In genomic region chr18:13377496-13377895, GRCh38 we compare ENCODE assay signal across 9 cellular contexts.
DNase-seq lines count a peak whose midpoint lies in the region; TF ChIP-seq lines count a peak whose summit lies in the region.
"Had no signal": no experiment of that assay in that cellular context is flagged by ENCODE, and none has a peak within 500 bp of the region (broad histone marks: within the 10 kb centered on the region; RNA-seq: fewer than 3 reads in every experiment).

No MANE protein-coding gene starts in this region.

- peak overlapping the region; percentile 59 to 80 (median 68); a peak in 18 of 22 replicates for H3K9ac ChIP-seq in BLaER1 treated with 17β-estradiol and CSF1 and Interleukin-3, amounts not matched to agents 10 nM and 100 nM

- peaks cover 0 to 16% (median 0%) of the 10 kb centered on the region in 11 experiments; a peak in 3 of 22 replicates for H3K27me3 ChIP-seq in BLaER1 treated with 17β-estradiol and CSF1 and Interleukin-3, amounts not matched to agents 10 nM and 100 nM
- H3K27me3 ChIP-seq in kidney epithelial cell (ENCODE audit: control insufficient read depth, insufficient read depth, low read length), result no peaks in the 10 kb centered on the region
- no peaks in the 10 kb centered on the region for H3K27me3 ChIP-seq in Caco-2 (replicated peaks; ENCODE audit: control insufficient read depth, insufficient read depth, low read length)

- intact Hi-C loops in Caco-2 (cut with micrococcal nuclease; ENCODE audit: unreplicated experiment), result no loop called here

- peak overlapping the region in 6 of 10 experiments; percentile 33 to 53 (median 42); a peak in 5 of 20 replicates for H3K4me3 ChIP-seq in BLaER1 treated with 17β-estradiol and CSF1 and Interleukin-3, amounts not matched to agents 10 nM and 100 nM
- H3K4me3 ChIP-seq in kidney epithelial cell (ENCODE audit: low read depth, low read length) (no peak overlapping the region), Caco-2 (ENCODE audit: low read depth, low read length) (no peak overlapping the region)

- POLR2A ChIA-PET in Caco-2 (lab: Charles Lee), result no interaction called here

- no peaks in the 10 kb centered on the region for H3K36me3 Mint-ChIP-seq in Caco-2 (ENCODE audit: insufficient read depth, unreplicated experiment)
- H3K36me3 Mint-ChIP-seq: immature natural killer cell had no signal

- no peaks in the 10 kb centered on the region for H3K4me1 Mint-ChIP-seq in Caco-2 (ENCODE audit: low read depth, unreplicated experiment)

- peak overlapping the region; percentile 70 to 85 (median 82); a peak in 21 of 22 replicates for H3K27ac ChIP-seq in BLaER1 treated with 17β-estradiol and CSF1 and Interleukin-3, amounts not matched to agents 10 nM and 100 nM
- no peak overlapping the region for H3K27ac ChIP-seq in substantia nigra (ENCODE audit: low read depth, low read length, poor library complexity, severe bottlenecking)

- H3K9me3 ChIP-seq in BLaER1 treated with 17β-estradiol and CSF1 and Interleukin-3, amounts not matched to agents 10 nM and 100 nM (replicated peaks in 1 of 11), result no peaks in the 10 kb centered on the region
- H3K9me3 ChIP-seq in Caco-2, result no peaks in the 10 kb centered on the region

- H3K27me3 Mint-ChIP-seq in Caco-2 (ENCODE audit: insufficient read depth, unreplicated experiment), result peaks cover 10% of the 10 kb centered on the region

- no peak overlapping the region for H3K4me3 Mint-ChIP-seq in Caco-2 (ENCODE audit: unreplicated experiment)
- H3K4me3 Mint-ChIP-seq: immature natural killer cell had no signal

- TF ChIP-seq CTCF in kidney epithelial cell (IDR thresholded peaks at IDR 0.05; ENCODE audit: insufficient read depth, low read length, poor library complexity, severe bottlenecking) (no peak), Caco-2 (IDR thresholded peaks at IDR 0.05; ENCODE audit: insufficient read depth in 1 of 2, low read depth in 1 of 2, low read length in 1 of 2, severe bottlenecking in 1 of 2, unreplicated experiment in 1 of 2) (no peak)

- peaks cover 84 to 100% (median 98%) of the 10 kb centered on the region in 10 experiments for H3K4me1 ChIP-seq in BLaER1 treated with 17β-estradiol and CSF1 and Interleukin-3, amounts not matched to agents 10 nM and 100 nM
- no peaks in the 10 kb centered on the region for H3K4me1 ChIP-seq in Caco-2

- BruUV-seq in Caco-2 (replicated peaks; lab: Mats Ljungman, UMichigan), result no TSS peak

- CTCF ChIA-PET in Caco-2 (lab: Charles Lee), result no interaction called here

- peaks cover 0 to 50% (median 10%) of the 10 kb centered on the region in 11 experiments; a peak in 10 of 22 replicates for H4K20me1 ChIP-seq in BLaER1 treated with 17β-estradiol and CSF1 and Interleukin-3, amounts not matched to agents 10 nM and 100 nM

- peaks cover 0 to 2% (median 0%) of the 10 kb centered on the region in 11 experiments; a peak in 1 of 22 replicates for H3K36me3 ChIP-seq in BLaER1 treated with 17β-estradiol and CSF1 and Interleukin-3, amounts not matched to agents 10 nM and 100 nM
- no peaks in the 10 kb centered on the region for H3K36me3 ChIP-seq in kidney epithelial cell (ENCODE audit: control insufficient read depth, insufficient read depth, low read length)
- H3K36me3 ChIP-seq in Caco-2 (ENCODE audit: control insufficient read depth, insufficient read depth, low read length), result no peaks in the 10 kb centered on the region

- H3K27ac Mint-ChIP-seq in Caco-2 (ENCODE audit: unreplicated experiment), result no peak overlapping the region
- H3K27ac Mint-ChIP-seq: immature natural killer cell had no signal

- peak overlapping the region; percentile 89 to 99 (median 97) for H3K4me2 ChIP-seq in BLaER1 treated with 17β-estradiol and CSF1 and Interleukin-3, amounts not matched to agents 10 nM and 100 nM

- peak; percentile 49 for DNase-seq in Daoy (ENCODE audit: low read depth)
- peak; percentile 35 to 52 for DNase-seq in activated CD4-positive, alpha-beta T cell treated with anti-CD3 and anti-CD28 coated beads, Interleukin-2, amount 50 U/mL, for 48 hours
- peak; percentile 25 for DNase-seq in kidney epithelial cell (ENCODE audit: low read depth)
- no peak for DNase-seq in NCI-H345 treated with DMSO at 0.1 percent for 48 hours (lab: John Stamatoyannopoulos, UW; ENCODE audit: unreplicated experiment)
- DNase-seq in globus pallidus (ENCODE audit: low spot score), result no peak
- DNase-seq in substantia nigra (lab: John Stamatoyannopoulos, UW), result no peak
- DNase-seq in Caco-2, result no peak
- DNase-seq: immature natural killer cell had no signal

- H3K9me3 Mint-ChIP-seq in Caco-2 (ENCODE audit: unreplicated experiment), result no peaks in the 10 kb centered on the region
- H3K9me3 Mint-ChIP-seq: immature natural killer cell had no signal

Comparison
In these comparisons a context has a peak if more than half of its experiments do, and no peak if none do; other contexts are left out.
1. H3K4me3 ChIP-seq: peak in BLaER1 treated with 17β-estradiol and CSF1 and Interleukin-3, amounts not matched to agents 10 nM and 100 nM (6 of 10); none in kidney epithelial cell (single experiment) and Caco-2 (single experiment).
2. DNase-seq: peak in Daoy (single experiment), activated CD4-positive, alpha-beta T cell treated with anti-CD3 and anti-CD28 coated beads, Interleukin-2, amount 50 U/mL, for 48 hours (2 of 2) and kidney epithelial cell (single experiment); none in NCI-H345 treated with DMSO at 0.1 percent for 48 hours (single experiment), globus pallidus (single experiment), substantia nigra (0 of 49) and Caco-2 (0 of 2).